Comparison of ENCODE assay signal across 23 cellular contexts in genomic region chr10:94210465-94211186, GRCh38.
DNase-seq lines count a peak whose midpoint lies in the region; ATAC-seq and TF ChIP-seq lines count a peak whose summit lies in the region.
"Had no signal": no experiment of that assay in that cellular context is flagged by ENCODE, and none has a peak within 500 bp of the region (broad histone marks: within the 10 kb centered on the region; RNA-seq: fewer than 3 reads in every experiment).

No MANE protein-coding gene starts in this region.

- peaks cover 5 to 10% of the 10 kb centered on the region in 2 donors for H3K27me3 Mint-ChIP-seq in natural killer cell treated with Interleukin-12 subunit alpha and Interleukin-12 subunit beta and Interleukin-15 and Interleukin-18, amount 100 ng/mL, for 72 hours

- no peak for TF ChIP-seq POLR2A in uterus (IDR thresholded peaks at IDR 0.05)

- DNase-seq in Right ventricle myocardium superior (no peak), cardiac septum (ENCODE audit: low spot score) (no peak), left ventricle myocardium superior (no peak), retina (peak; percentile 9), uterus (no peak), NCI-H2107 treated with DMSO at 0.1 percent for 48 hours (lab: John Stamatoyannopoulos, UW; ENCODE audit: unreplicated experiment) (no peak)
- DNase-seq in natural killer cell treated with Interleukin-12 subunit alpha and Interleukin-12 subunit beta and Interleukin-15 and Interleukin-18, amount 100 ng/mL, for 72 hours (ENCODE audit: low spot score), result no peak
- DNase-seq: activated B cell treated with CpG ODN at 0.5 μM for 24 hours; activated CD4-positive, alpha-beta memory T cell treated with anti-CD3 and anti-CD28 coated beads, Interleukin-2, amount 10 ng/mL, durations not matched to agents 7 days and 5 days; activated naive CD4-positive, alpha-beta T cell treated with anti-CD3 and anti-CD28 coated beads for 36 hours; activated T-cell treated with anti-CD3 and anti-CD28 coated beads, Interleukin-2, amount 50 U/mL, for 1 hour; DMS53; HFFc6; Kasumi-1; kidney glomerular epithelial cell; NCI-H1417; NCI-H2227 treated with DMSO at 0.1 percent for 48 hours; occipital lobe; stimulated activated CD4-positive, alpha-beta T cell treated with anti-CD3 and anti-CD28 coated beads, Interleukin-4, amount 100 ng/mL, for 24 hours had no signal

- H3K4me3 ChIP-seq in uterus, result no peak overlapping the region
- H3K4me3 ChIP-seq: skin epidermis had no signal

- H3K36me3 Mint-ChIP-seq in natural killer cell treated with Interleukin-12 subunit alpha and Interleukin-12 subunit beta and Interleukin-15 and Interleukin-18, amount 100 ng/mL, for 72 hours, result no peaks in the 10 kb centered on the region
- H3K36me3 Mint-ChIP-seq: CD14-positive monocyte had no signal

- intact Hi-C loops in Right ventricle myocardium superior (cut with DNase I) (no loop called here), cardiac septum (cut with DNase I) (no loop called here), left ventricle myocardium superior (cut with micrococcal nuclease) (no loop called here), uterus (cut with DNase I; ENCODE audit: low total_unique reads) (no loop called here)

- H3K27ac Mint-ChIP-seq in natural killer cell treated with Interleukin-12 subunit alpha and Interleukin-12 subunit beta and Interleukin-15 and Interleukin-18, amount 100 ng/mL, for 72 hours, result no peak overlapping the region
- H3K27ac Mint-ChIP-seq: activated B cell treated with CpG ODN at 0.5 μM for 24 hours; activated CD4-positive, alpha-beta memory T cell treated with anti-CD3 and anti-CD28 coated beads, Interleukin-2, amount 10 ng/mL, durations not matched to agents 7 days and 5 days; activated naive CD4-positive, alpha-beta T cell treated with anti-CD3 and anti-CD28 coated beads for 36 hours; CD14-positive monocyte; HFFc6; T-helper 1 cell treated with Interleukin-12 subunit alpha and Interleukin-12 subunit beta and Interleukin-4 antibody, amounts not matched to agents 30 μg/mL and 1 μg/mL, for 36 hours had no signal

- H3K4me1 ChIP-seq in uterus, result no peaks in the 10 kb centered on the region

- no peaks in the 10 kb centered on the region for H3K27me3 ChIP-seq in uterus

- H3K27ac ChIP-seq in uterus, result peak overlapping the region; percentile 54 to 59
- H3K27ac ChIP-seq: skin epidermis had no signal

- no peaks in the 10 kb centered on the region for H3K9me3 Mint-ChIP-seq in natural killer cell treated with Interleukin-12 subunit alpha and Interleukin-12 subunit beta and Interleukin-15 and Interleukin-18, amount 100 ng/mL, for 72 hours
- H3K9me3 Mint-ChIP-seq: activated B cell treated with CpG ODN at 0.5 μM for 24 hours; activated CD4-positive, alpha-beta memory T cell treated with anti-CD3 and anti-CD28 coated beads, Interleukin-2, amount 10 ng/mL, durations not matched to agents 7 days and 5 days; activated naive CD4-positive, alpha-beta T cell treated with anti-CD3 and anti-CD28 coated beads for 36 hours; HFFc6; T-helper 1 cell treated with Interleukin-12 subunit alpha and Interleukin-12 subunit beta and Interleukin-4 antibody, amounts not matched to agents 30 μg/mL and 1 μg/mL, for 36 hours had no signal

- H3K36me3 ChIP-seq in uterus, result no peaks in the 10 kb centered on the region

- H3K4me3 Mint-ChIP-seq in natural killer cell treated with Interleukin-12 subunit alpha and Interleukin-12 subunit beta and Interleukin-15 and Interleukin-18, amount 100 ng/mL, for 72 hours, result no peak overlapping the region
- H3K4me3 Mint-ChIP-seq: activated B cell treated with CpG ODN at 0.5 μM for 24 hours; activated CD4-positive, alpha-beta memory T cell treated with anti-CD3 and anti-CD28 coated beads, Interleukin-2, amount 10 ng/mL, durations not matched to agents 7 days and 5 days; activated naive CD4-positive, alpha-beta T cell treated with anti-CD3 and anti-CD28 coated beads for 36 hours; CD14-positive monocyte; HFFc6; T-helper 1 cell treated with Interleukin-12 subunit alpha and Interleukin-12 subunit beta and Interleukin-4 antibody, amounts not matched to agents 30 μg/mL and 1 μg/mL, for 36 hours had no signal

- no peak for TF ChIP-seq CTCF in uterus (IDR thresholded peaks at IDR 0.05)

- peak; percentile 60 for ATAC-seq in Right ventricle myocardium superior (ENCODE audit: poor library complexity)
- peak; percentile 62 for ATAC-seq in left ventricle myocardium superior
- no peak for ATAC-seq in HG02970 (IDR thresholded peaks at IDR 0.05; ENCODE audit: low FRiP score, unreplicated experiment)
- ATAC-seq in natural killer cell treated with Interleukin-12 subunit alpha and Interleukin-12 subunit beta and Interleukin-15 and Interleukin-18, amount 100 ng/mL, for 72 hours, result no peak

- H3K9me3 ChIP-seq in uterus, result no peaks in the 10 kb centered on the region

- H3K4me1 Mint-ChIP-seq in natural killer cell treated with Interleukin-12 subunit alpha and Interleukin-12 subunit beta and Interleukin-15 and Interleukin-18, amount 100 ng/mL, for 72 hours (ENCODE audit: low read depth in 2 of 2), result peaks cover 18 to 21% of the 10 kb centered on the region in 2 donors
- H3K4me1 Mint-ChIP-seq: activated B cell treated with CpG ODN at 0.5 μM for 24 hours, CD14-positive monocyte had no signal

Comparison
In these comparisons a context has a peak if more than half of its experiments do, and no peak if none do; other contexts are left out.
1. ATAC-seq: peak in Right ventricle myocardium superior (single experiment) and left ventricle myocardium superior (single experiment); none in HG02970 (single experiment) and natural killer cell treated with Interleukin-12 subunit alpha and Interleukin-12 subunit beta and Interleukin-15 and Interleukin-18, amount 100 ng/mL, for 72 hours (0 of 2).